ENCODE assay signal across 8 cellular contexts in the genomic region with DNA sequence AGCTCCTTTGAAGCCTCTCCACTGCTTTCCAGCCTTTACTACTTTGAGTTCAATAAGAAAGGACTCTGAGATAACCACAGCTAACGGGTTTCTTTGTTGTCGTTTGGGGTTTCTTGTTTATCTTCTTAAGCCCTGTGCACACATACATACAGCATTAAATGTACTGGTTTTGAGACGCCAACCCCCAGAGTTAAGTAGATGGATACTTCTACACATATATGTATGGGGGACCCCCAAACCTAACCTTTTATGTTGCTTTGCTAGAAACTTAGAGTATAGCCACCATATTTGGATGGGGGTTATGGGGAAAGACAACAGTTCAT. TPM values are rescaled to one million over a fixed set of nuclear protein-coding genes. Genes with fewer than 3 reads are reported as not detected.
DNase-seq lines count a peak whose midpoint lies in the region; ATAC-seq and TF ChIP-seq lines count a peak whose summit lies in the region.

No MANE protein-coding gene starts in this region.

- TF ChIP-seq POLR2A in testis (IDR thresholded peaks at IDR 0.05) = no peak

- peak overlapping the region; percentile 75 to 90 for H3K27ac ChIP-seq in testis

- peak overlapping the region; percentile 94 for H3K27ac Mint-ChIP-seq in activated CD4-positive, alpha-beta T cell treated with anti-CD3 and anti-CD28 coated beads for 36 hours
- H3K27ac Mint-ChIP-seq in activated naive CD4-positive, alpha-beta T cell treated with anti-CD3 and anti-CD28 coated beads, Interleukin-2, amount 50 U/mL, for 72 hours = peak overlapping the region; percentile 93 to 98
- H3K27ac Mint-ChIP-seq in immature natural killer cell = peak overlapping the region; percentile 86 to 96 (median 94)

- no peaks in the 10 kb centered on the region for H3K36me3 ChIP-seq in testis (ENCODE audit: low read depth, missing control alignments)

- intact Hi-C loops in activated CD4-positive, alpha-beta T cell treated with anti-CD3 and anti-CD28 coated beads for 36 hours (cut with DNase I, micrococcal nuclease) = loop anchor here (1.0 to 10.0 kb wide), 12 partner anchors 43 to 1885 kb away; a partner anchor contains a TSS
- intact Hi-C loops in testis (cut with DNase I; ENCODE audit: low total_unique reads) = no loop called here

- H3K9me3 ChIP-seq in testis = no peaks in the 10 kb centered on the region

- POLR2A ChIA-PET in activated CD4-positive, alpha-beta T cell treated with anti-CD3 and anti-CD28 coated beads for 36 hours (lab: Charles Lee) = interaction anchor here (1.5 to 2.3 kb wide), 2 partner anchors 45 to 438 kb away, joined by 4 to 20 read pairs; a partner anchor contains a TSS

- DNase-seq in activated CD4-positive, alpha-beta T cell treated with anti-CD3 and anti-CD28 coated beads for 36 hours = no peak
- DNase-seq in activated CD4-positive, alpha-beta T cell treated with anti-CD3 and anti-CD28 coated beads, Interleukin-2, amount 50 U/mL, for 4 hours = no peak
- no peak for DNase-seq in activated naive CD4-positive, alpha-beta T cell treated with anti-CD3 and anti-CD28 coated beads, Interleukin-2, amount 50 U/mL, for 72 hours (ENCODE audit: low spot score in 2 of 2)
- DNase-seq in immature natural killer cell (no peak), testis (no peak), NCI-H2227 treated with DMSO at 0.1 percent for 48 hours (lab: John Stamatoyannopoulos, UW) (no peak), EL (no peak), iPS-NIHi11 (ENCODE audit: low spot score) (no peak)

- peaks cover 8% of the 10 kb centered on the region for H3K4me1 ChIP-seq in testis

- CTCF ChIA-PET in activated CD4-positive, alpha-beta T cell treated with anti-CD3 and anti-CD28 coated beads for 36 hours (lab: Charles Lee) = interaction anchor here (0.7 to 2.6 kb wide), 13 partner anchors 8 to 604 kb away, joined by 3 to 17 read pairs (median 8); a partner anchor contains a TSS

- peak overlapping the region; percentile 73 to 78 for H3K4me3 ChIP-seq in testis

- H3K27me3 ChIP-seq in testis = no peaks in the 10 kb centered on the region

- no peak for ATAC-seq in activated CD4-positive, alpha-beta T cell treated with anti-CD3 and anti-CD28 coated beads for 36 hours
- no peak for ATAC-seq in activated naive CD4-positive, alpha-beta T cell treated with anti-CD3 and anti-CD28 coated beads, Interleukin-2, amount 50 U/mL, for 72 hours

- H3K4me1 Mint-ChIP-seq in activated CD4-positive, alpha-beta T cell treated with anti-CD3 and anti-CD28 coated beads for 36 hours = peaks cover 37% of the 10 kb centered on the region
- H3K4me1 Mint-ChIP-seq in immature natural killer cell = peaks cover 32 to 47% of the 10 kb centered on the region in 2 donors

- H3K36me3 Mint-ChIP-seq in activated CD4-positive, alpha-beta T cell treated with anti-CD3 and anti-CD28 coated beads for 36 hours (ENCODE audit: low read depth) = peaks cover 7% of the 10 kb centered on the region
- H3K36me3 Mint-ChIP-seq in activated naive CD4-positive, alpha-beta T cell treated with anti-CD3 and anti-CD28 coated beads, Interleukin-2, amount 50 U/mL, for 72 hours = peaks cover 21 to 24% of the 10 kb centered on the region in 2 donors
- H3K36me3 Mint-ChIP-seq in immature natural killer cell = peaks cover 12 to 13% (median 12%) of the 10 kb centered on the region in 3 donors

- TF ChIP-seq CTCF in testis (IDR thresholded peaks at IDR 0.05) = no peak

- H3K4me3 Mint-ChIP-seq in activated CD4-positive, alpha-beta T cell treated with anti-CD3 and anti-CD28 coated beads for 36 hours = peak overlapping the region; percentile 79
- peak overlapping the region; percentile 86 to 97 (median 92) for H3K4me3 Mint-ChIP-seq in immature natural killer cell

- no peaks in the 10 kb centered on the region for H3K9me3 Mint-ChIP-seq in activated CD4-positive, alpha-beta T cell treated with anti-CD3 and anti-CD28 coated beads for 36 hours (ENCODE audit: low read depth)
- peaks cover 9 to 12% of the 10 kb centered on the region in 2 donors for H3K9me3 Mint-ChIP-seq in activated naive CD4-positive, alpha-beta T cell treated with anti-CD3 and anti-CD28 coated beads, Interleukin-2, amount 50 U/mL, for 72 hours
- no peaks in the 10 kb centered on the region for H3K9me3 Mint-ChIP-seq in immature natural killer cell

- H3K27me3 Mint-ChIP-seq in activated CD4-positive, alpha-beta T cell treated with anti-CD3 and anti-CD28 coated beads for 36 hours = no peaks in the 10 kb centered on the region
- peaks cover 6 to 11% (median 10%) of the 10 kb centered on the region in 3 donors for H3K27me3 Mint-ChIP-seq in immature natural killer cell (ENCODE audit: low read depth in 3 of 3)

- 0% methylated on average over 3 of the region's 3 CpGs for WGBS in testis, 2 donors

RNA-seq across cellular contexts. Expression of a gene that starts 0.7 kb away (rescaled TPM):
- total RNA-seq in activated CD4-positive, alpha-beta T cell treated with anti-CD3 and anti-CD28 coated beads for 36 hours = 10 to 100 TPM; 17.0 to 17.5 TPM
- total RNA-seq in activated naive CD4-positive, alpha-beta T cell treated with anti-CD3 and anti-CD28 coated beads, Interleukin-2, amount 50 U/mL, for 72 hours = 10 to 100 TPM; 15.9 to 17.3 TPM
- 10 to 100 TPM in 1 of 3 donors, 1 to 10 TPM in 2; 5.8 to 13.0 (median 6.7) TPM for polyA plus RNA-seq in immature natural killer cell
- 10 to 100 TPM; 19.9 to 28.4 TPM for total RNA-seq in testis
- polyA plus RNA-seq in testis (ENCODE audit: insufficient read depth, low read depth, low replicate concordance) = 5.2 TPM
